ENCODE assay signal across 14 cellular contexts in the genomic region with DNA sequence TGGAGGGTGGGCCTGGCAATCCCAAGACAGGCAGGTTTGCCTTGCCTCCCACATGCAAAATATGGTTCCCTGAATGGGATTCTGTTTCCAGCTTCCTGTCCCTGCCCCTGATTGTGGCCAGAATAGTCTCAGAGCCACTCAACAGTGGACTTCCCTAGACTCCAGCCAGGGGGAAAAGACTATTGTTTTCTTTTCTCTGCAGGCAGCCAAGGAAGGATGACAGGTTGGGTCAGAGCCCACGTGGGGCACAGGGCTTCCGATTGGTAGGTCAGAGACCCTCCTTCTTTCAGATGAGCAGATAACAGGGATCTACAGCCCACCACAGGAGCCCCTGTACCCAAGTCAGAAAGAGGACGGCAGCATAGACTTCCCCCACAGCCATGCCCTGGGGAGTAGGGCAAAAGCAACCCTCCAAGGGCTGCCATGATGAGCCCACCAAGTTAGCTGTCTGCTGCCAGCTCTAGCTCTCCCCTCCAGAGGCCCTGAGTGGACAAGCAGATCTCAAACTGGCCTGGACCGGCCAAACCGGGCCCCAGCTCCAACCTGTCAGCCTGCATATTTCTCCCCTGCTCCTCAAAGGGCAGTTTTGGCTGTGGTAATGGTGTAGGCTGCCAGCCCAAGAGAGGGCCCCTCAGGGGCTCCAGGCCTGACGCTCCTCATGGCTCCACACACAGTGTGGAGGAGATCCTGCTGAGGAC. TPM values are rescaled to one million over a fixed set of nuclear protein-coding genes. Genes with fewer than 3 reads are reported as not detected.
DNase-seq lines count a peak whose midpoint lies in the region; ATAC-seq and TF ChIP-seq lines count a peak whose summit lies in the region.
"Had no signal": no experiment of that assay in that cellular context is flagged by ENCODE, and none has a peak within 500 bp of the region (broad histone marks: within the 10 kb centered on the region; RNA-seq: fewer than 3 reads in every experiment).

No MANE protein-coding gene starts in this region.

- peak; percentile 15 to 52 (median 42) for ATAC-seq in heart right ventricle
- ATAC-seq in Right ventricle myocardium inferior: no peak
- no peak for ATAC-seq in naive thymus-derived CD4-positive, alpha-beta T cell

- CTCF ChIA-PET in naive thymus-derived CD4-positive, alpha-beta T cell (lab: Charles Lee): interaction anchor here (0.8 to 7.5 kb wide), 11 partner anchors 10 to 228 kb away, joined by 3 to 71 read pairs (median 5); no protein-coding TSS in a partner anchor

- intact Hi-C loops in heart right ventricle (cut with DNase I) (loop anchor here in 4 of 10 donors (5.0 to 10.0 kb wide), 4 partner anchors 37 to 214 kb away; partner anchors contain the start of gene POC1A (in 2 of the 4)), Right ventricle myocardium inferior (cut with DNase I) (no loop called here)
- intact Hi-C loops in naive thymus-derived CD4-positive, alpha-beta T cell (cut with micrococcal nuclease): loop anchor here in 1 of 2 donors (2.0 kb wide), 1 partner anchor 20 kb away; the partner anchor contains the start of gene ALAS1

- H3K9me3 Mint-ChIP-seq in naive thymus-derived CD4-positive, alpha-beta T cell: no peaks in the 10 kb centered on the region
- H3K9me3 Mint-ChIP-seq: CD14-positive monocyte had no signal

- peaks cover 7 to 22% (median 15%) of the 10 kb centered on the region in 5 donors for H3K36me3 Mint-ChIP-seq in naive thymus-derived CD4-positive, alpha-beta T cell

- H3K27me3 Mint-ChIP-seq in naive thymus-derived CD4-positive, alpha-beta T cell: no peaks in the 10 kb centered on the region

- H3K9me3 ChIP-seq in heart right ventricle: no peaks in the 10 kb centered on the region
- H3K9me3 ChIP-seq in naive thymus-derived CD4-positive, alpha-beta T cell (ENCODE audit: control insufficient read depth in 2 of 3, low read length in 3 of 3): no peaks in the 10 kb centered on the region

- POLR2A ChIA-PET in naive thymus-derived CD4-positive, alpha-beta T cell (lab: Charles Lee): interaction anchor here (0.9 to 46.3 kb wide), 6 partner anchors 10 to 120 kb away, joined by 3 to 1418 read pairs (median 10); partner anchors contain the start of genes GLYCTK, TWF2 and WDR82

- H3K4me1 ChIP-seq in heart right ventricle: peaks cover 17 to 71% (median 66%) of the 10 kb centered on the region in 9 donors
- peaks cover 76% of the 10 kb centered on the region in 2 donors for H3K4me1 ChIP-seq in naive thymus-derived CD4-positive, alpha-beta T cell (ENCODE audit: control insufficient read depth in 2 of 2, insufficient read depth in 2 of 2, low read length in 2 of 2)

- WGBS in heart right ventricle, 2 donors: 54 to 61% methylated on average over 6 of the region's 6 CpGs

- peaks cover 0 to 23% (median 8%) of the 10 kb centered on the region in 9 donors for H3K36me3 ChIP-seq in heart right ventricle
- H3K36me3 ChIP-seq in naive thymus-derived CD4-positive, alpha-beta T cell (ENCODE audit: control insufficient read depth in 2 of 3, insufficient read depth in 3 of 3, low read length in 3 of 3): peaks cover 0 to 19% (median 8%) of the 10 kb centered on the region in 3 experiments

- TF ChIP-seq CTCF in heart right ventricle (IDR thresholded peaks at IDR 0.05) (peak in 4 of 9 donors; percentile 10 to 30 (median 24)), cardiac fibroblast (IDR thresholded peaks at IDR 0.05; ENCODE audit: low read depth, low read length) (no peak)

- H3K27ac Mint-ChIP-seq in naive thymus-derived CD4-positive, alpha-beta T cell: peak overlapping the region in 8 of 9 donors; percentile 52 to 89 (median 72)
- H3K27ac Mint-ChIP-seq: CD14-positive monocyte had no signal

- H3K4me3 ChIP-seq in heart right ventricle: peak overlapping the region in 4 of 10 donors; percentile 30 to 38 (median 34)
- H3K4me3 ChIP-seq in cardiac fibroblast (replicated peaks in 1 of 2; ENCODE audit: low read depth in 2 of 2, low read length in 2 of 2): no peak overlapping the region
- H3K4me3 ChIP-seq in naive thymus-derived CD4-positive, alpha-beta T cell (ENCODE audit: low read length): no peak overlapping the region

- H3K4me1 Mint-ChIP-seq in naive thymus-derived CD4-positive, alpha-beta T cell: peaks cover 59 to 82% (median 74%) of the 10 kb centered on the region in 7 donors

- H3K4me3 Mint-ChIP-seq in naive thymus-derived CD4-positive, alpha-beta T cell: peak overlapping the region in 8 of 10 donors; percentile 27 to 60 (median 48)
- H3K4me3 Mint-ChIP-seq: CD14-positive monocyte had no signal

- no peaks in the 10 kb centered on the region for H3K27me3 ChIP-seq in heart right ventricle
- no peaks in the 10 kb centered on the region for H3K27me3 ChIP-seq in naive thymus-derived CD4-positive, alpha-beta T cell (ENCODE audit: control insufficient read depth in 2 of 2, insufficient read depth in 2 of 2, low read length in 2 of 2)

- H3K27ac ChIP-seq in heart right ventricle: peak overlapping the region; percentile 72 to 92 (median 82)
- H3K27ac ChIP-seq in naive thymus-derived CD4-positive, alpha-beta T cell (ENCODE audit: low read depth, low read length): peak overlapping the region; percentile 16

- DNase-seq in heart right ventricle (peak in 1 of 2 donors; percentile 54), Right ventricle myocardium inferior (ENCODE audit: missing footprints) (no peak), cardiac fibroblast (ENCODE audit: low read depth in 2 of 2) (peak; percentile 33 to 38), germinal center (ENCODE audit: low spot score) (no peak), DMS53 treated with DMSO at 0.1 percent for 48 hours (lab: John Stamatoyannopoulos, UW; ENCODE audit: unreplicated experiment) (no peak), NCI-H128 (lab: John Stamatoyannopoulos, UW; ENCODE audit: unreplicated experiment) (no peak), amygdala (lab: John Stamatoyannopoulos, UW) (no peak)
- DNase-seq in naive thymus-derived CD4-positive, alpha-beta T cell: no peak
- DNase-seq: activated T-cell treated with anti-CD3 and anti-CD28 coated beads for 4 hours; NCI-H1105 treated with DMSO at 0.1 percent for 48 hours; SIG-M5; stimulated activated naive CD4-positive, alpha-beta T cell treated with Interleukin-2 at 50 U/mL for 16 hours had no signal

RNA-seq across cellular contexts. Expression of gene TLR9, which starts 6.3 kb away (rescaled TPM):
- under 1 TPM in 8 of 10 donors, not detected in 2; 0.12 to 0.46 (median 0.30) TPM for total RNA-seq in heart right ventricle
- polyA plus RNA-seq in heart right ventricle: under 1 TPM in 1 of 2 donors, not detected in 1; 0.06 TPM
- total RNA-seq in Right ventricle myocardium inferior: 0.38 TPM
- total RNA-seq in naive thymus-derived CD4-positive, alpha-beta T cell: 1 to 10 TPM in 3 of 5 experiments, under 1 TPM in 2; 0.27 to 2.5 (median 1.6) TPM
- under 1 TPM in 1 of 2 donors, not detected in 1; 0.16 TPM for polyA plus RNA-seq in naive thymus-derived CD4-positive, alpha-beta T cell
- total RNA-seq: kidney epithelial cell had no signal
- polyA plus RNA-seq: CD14-positive monocyte had no signal

RNA-seq across cellular contexts. Expression of gene TWF2, which starts 19.9 kb away (rescaled TPM):
- total RNA-seq in heart right ventricle: 100 to 1,000 TPM in 5 of 10 donors, 10 to 100 TPM in 5; 71.5 to 148 (median 99.1) TPM
- polyA plus RNA-seq in heart right ventricle: 10 to 100 TPM; 44.7 to 62.8 TPM
- total RNA-seq in Right ventricle myocardium inferior: 120 TPM
- 100 to 1,000 TPM in 1 of 5 experiments, 10 to 100 TPM in 4; 38.7 to 110 (median 63.7) TPM for total RNA-seq in naive thymus-derived CD4-positive, alpha-beta T cell
- polyA plus RNA-seq in naive thymus-derived CD4-positive, alpha-beta T cell: 100 to 1,000 TPM; 104 to 147 TPM

RNA-seq across cellular contexts. Expression of gene ALAS1, which starts 21.1 kb away (rescaled TPM):
- total RNA-seq in heart right ventricle (100 to 1,000 TPM; 117 to 233 (median 177) TPM), Right ventricle myocardium inferior (186 TPM)
- polyA plus RNA-seq in heart right ventricle: 10 to 100 TPM; 55.2 to 98.4 TPM
- 10 to 100 TPM; 12.6 to 74.3 (median 27.4) TPM for total RNA-seq in naive thymus-derived CD4-positive, alpha-beta T cell
- polyA plus RNA-seq in naive thymus-derived CD4-positive, alpha-beta T cell: 10 to 100 TPM; 18.7 to 37.6 TPM

RNA-seq across cellular contexts. Expression of gene PPM1M, which starts 26.5 kb away (rescaled TPM):
- total RNA-seq in heart right ventricle: 10 to 100 TPM in 2 of 10 donors, 1 to 10 TPM in 8; 5.2 to 17.6 (median 7.9) TPM
- polyA plus RNA-seq in heart right ventricle: 10 to 100 TPM in 1 of 2 donors, 1 to 10 TPM in 1; 6.4 to 11.1 TPM
- 8.7 TPM for total RNA-seq in Right ventricle myocardium inferior
- 10 to 100 TPM; 55.8 to 81.0 (median 74.5) TPM for total RNA-seq in naive thymus-derived CD4-positive, alpha-beta T cell
- polyA plus RNA-seq in naive thymus-derived CD4-positive, alpha-beta T cell: 100 to 1,000 TPM in 1 of 2 donors, 10 to 100 TPM in 1; 68.8 to 135 TPM

RNA-seq across cellular contexts. Expression of gene WDR82, which starts 59.3 kb away (rescaled TPM):
- total RNA-seq in heart right ventricle (10 to 100 TPM; 59.0 to 78.4 (median 71.6) TPM), Right ventricle myocardium inferior (62.3 TPM)
- 10 to 100 TPM; 19.3 to 33.5 TPM for polyA plus RNA-seq in heart right ventricle
- 100 to 1,000 TPM; 112 to 161 (median 135) TPM for total RNA-seq in naive thymus-derived CD4-positive, alpha-beta T cell
- 100 to 1,000 TPM; 127 to 181 TPM for polyA plus RNA-seq in naive thymus-derived CD4-positive, alpha-beta T cell

Comparison
In these comparisons a context has a peak if more than half of its experiments do, and no peak if none do; other contexts are left out.
1. ATAC-seq: peak in heart right ventricle (8 of 8); none in Right ventricle myocardium inferior (single experiment) and naive thymus-derived CD4-positive, alpha-beta T cell (single experiment).
2. DNase-seq: peak in cardiac fibroblast (2 of 2); none in Right ventricle myocardium inferior (single experiment), naive thymus-derived CD4-positive, alpha-beta T cell (0 of 9), germinal center (single experiment), DMS53 treated with DMSO at 0.1 percent for 48 hours (single experiment), NCI-H128 (single experiment) and amygdala (0 of 56).